Comparison of ENCODE assay signal across 1 cellular context in the genomic region with DNA sequence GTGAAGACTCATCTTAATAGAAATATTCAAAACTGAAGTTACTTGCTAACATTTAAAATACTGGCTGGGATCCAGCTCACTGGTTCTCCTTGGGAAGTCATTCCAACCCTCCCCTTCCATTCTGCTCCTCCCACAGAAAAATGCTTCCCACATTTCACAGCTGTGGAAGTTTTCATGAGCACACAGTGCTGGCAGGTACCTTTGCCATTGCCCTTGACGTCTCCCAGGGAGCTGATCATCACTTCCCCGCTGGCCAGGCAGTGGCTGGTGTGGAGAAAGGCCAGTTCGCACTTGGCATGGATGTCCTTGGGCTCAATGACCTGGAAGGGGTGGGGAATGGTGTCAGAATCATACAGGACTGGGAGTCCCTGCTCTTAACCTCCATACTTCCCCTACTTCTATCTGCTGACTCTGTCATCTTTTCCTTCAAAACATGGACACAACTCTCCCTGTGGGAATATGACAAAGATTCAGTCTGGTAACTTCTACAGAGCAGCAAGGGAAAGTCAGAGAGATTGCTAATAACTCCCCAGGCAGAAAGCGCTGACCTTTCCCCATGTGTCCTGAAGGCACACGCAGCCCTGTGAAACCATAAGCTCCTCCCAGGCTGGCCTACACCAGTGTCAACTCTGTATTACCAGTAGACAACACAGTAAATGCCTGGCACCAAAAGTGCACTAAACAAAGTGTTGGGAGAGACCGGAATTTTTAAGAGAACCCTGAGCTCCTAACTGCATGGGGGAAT.
TF ChIP-seq lines count a peak whose summit lies in the region.

No MANE protein-coding gene starts in this region.

TF ChIP-seq in IMR-90, 13 proteins besides CTCF, POLR2A, EP300 and RAD21:
- TF ChIP-seq CEBPB (IDR thresholded peaks at IDR 0.05; ENCODE audit: low read depth, low read length) (no peak), MXI1 (IDR thresholded peaks at IDR 0.05; ENCODE audit: borderline replicate concordance, low read depth, low read length) (no peak), NFE2L2 (IDR thresholded peaks at IDR 0.05; ENCODE audit: low read depth, low read length) (no peak)
- TF ChIP-seq, protein P1, sequence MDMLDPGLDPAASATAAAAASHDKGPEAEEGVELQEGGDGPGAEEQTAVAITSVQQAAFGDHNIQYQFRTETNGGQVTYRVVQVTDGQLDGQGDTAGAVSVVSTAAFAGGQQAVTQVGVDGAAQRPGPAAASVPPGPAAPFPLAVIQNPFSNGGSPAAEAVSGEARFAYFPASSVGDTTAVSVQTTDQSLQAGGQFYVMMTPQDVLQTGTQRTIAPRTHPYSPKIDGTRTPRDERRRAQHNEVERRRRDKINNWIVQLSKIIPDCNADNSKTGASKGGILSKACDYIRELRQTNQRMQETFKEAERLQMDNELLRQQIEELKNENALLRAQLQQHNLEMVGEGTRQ (IDR thresholded peaks at IDR 0.05; ENCODE audit: low read depth, low read length) = no peak
